7 cellular contexts compared by ENCODE assay signal in the genomic region with DNA sequence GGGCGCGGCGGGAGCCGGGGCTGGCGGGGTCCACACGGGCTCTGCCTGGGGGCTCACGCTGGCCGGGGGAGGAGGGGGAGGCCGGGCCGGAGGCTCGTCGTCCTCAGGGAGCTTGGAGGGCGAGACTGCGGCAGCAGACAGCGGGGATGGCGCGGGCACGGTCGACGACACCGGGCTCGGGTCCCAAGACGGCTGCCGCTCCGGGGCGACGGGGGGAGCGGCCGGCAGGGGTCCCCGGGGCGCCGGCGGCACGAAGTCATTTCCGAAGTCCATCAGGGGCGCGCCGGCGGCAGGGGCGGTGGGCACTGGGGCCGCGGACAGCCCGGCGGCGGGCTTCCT. TPM values are rescaled to one million over a fixed set of nuclear protein-coding genes. Genes with fewer than 3 reads are reported as not detected.
A peak's percentile ranks its signal among the peaks of the same experiment; 100 is the strongest.
DNase-seq lines count a peak whose midpoint lies in the region; ATAC-seq and TF ChIP-seq lines count a peak whose summit lies in the region.

No MANE protein-coding gene starts in this region.

- H3K27me3 ChIP-seq in Loucy (ENCODE audit: insufficient read depth, low read length, poor library complexity, severe bottlenecking) (no peaks in the 10 kb centered on the region), duodenal mucosa (ENCODE audit: control insufficient read depth in 1 of 2, insufficient read depth in 2 of 2, low read length in 2 of 2) (no peaks in the 10 kb centered on the region)

- H3K27ac Mint-ChIP-seq in nephron progenitor cell: peak overlapping the region; percentile 99

- no peaks in the 10 kb centered on the region for H3K9me2 ChIP-seq in Loucy (replicated peaks; ENCODE audit: low read depth, low read length)

- peaks cover 59% of the 10 kb centered on the region for H3K4me1 Mint-ChIP-seq in nephron progenitor cell

- no peaks in the 10 kb centered on the region for H3K9me3 Mint-ChIP-seq in nephron progenitor cell

- no peaks in the 10 kb centered on the region for H3K27me3 Mint-ChIP-seq in nephron progenitor cell (ENCODE audit: low read depth, poor library complexity)

- no peak for DNase-seq in nephron progenitor cell
- DNase-seq in ureter (ENCODE audit: low spot score): no peak
- no peak for DNase-seq in CD1c-positive myeloid dendritic cell (ENCODE audit: extremely low spot score)

- TF ChIP-seq CTCF in Loucy (conservative IDR thresholded peaks at IDR 0.05; ENCODE audit: low read length) (no peak), nephron progenitor cell (IDR thresholded peaks at IDR 0.05) (no peak)

- peak overlapping the region; percentile 43 for H3K4me2 ChIP-seq in Loucy (ENCODE audit: low read depth, low read length, poor library complexity, severe bottlenecking)

- H3K9ac ChIP-seq in Loucy (ENCODE audit: low read depth, low read length, poor library complexity, severe bottlenecking): peak overlapping the region; percentile 97
- H3K9ac ChIP-seq in duodenal mucosa (ENCODE audit: low read depth in 1 of 2, low read length in 2 of 2): peak overlapping the region; percentile 84 to 92

- H3K27ac ChIP-seq in duodenal mucosa (ENCODE audit: low read depth, low read length): peak overlapping the region; percentile 95

- ATAC-seq in GM19397 (IDR thresholded peaks at IDR 0.05; ENCODE audit: unreplicated experiment) (peak; percentile 0), GM19328 (IDR thresholded peaks at IDR 0.05; ENCODE audit: unreplicated experiment) (no peak)

- peak overlapping the region; percentile 90 for H3K4me3 ChIP-seq in Loucy (ENCODE audit: low read length, poor library complexity, severe bottlenecking)
- H3K4me3 ChIP-seq in duodenal mucosa (ENCODE audit: low read depth in 1 of 2, low read length in 2 of 2): peak overlapping the region; percentile 89 to 90

- no peaks in the 10 kb centered on the region; the same call in 1 of the 2 replicates for H3F3A ChIP-seq in Loucy (ENCODE audit: low read depth)

- H3K79me2 ChIP-seq in Loucy (ENCODE audit: insufficient read depth, low read length): peaks cover 68% of the 10 kb centered on the region

- no peaks in the 10 kb centered on the region for H3K36me3 ChIP-seq in Loucy (ENCODE audit: insufficient read depth, low read length)
- no peaks in the 10 kb centered on the region for H3K36me3 ChIP-seq in duodenal mucosa (ENCODE audit: control insufficient read depth in 1 of 2, insufficient read depth in 2 of 2, low read length in 2 of 2)

- peaks cover 6% of the 10 kb centered on the region for H3K36me3 Mint-ChIP-seq in nephron progenitor cell (ENCODE audit: low read depth)

- H3K4me1 ChIP-seq in Loucy (ENCODE audit: insufficient read depth, low read length, poor library complexity, severe bottlenecking) (peaks cover 44% of the 10 kb centered on the region), duodenal mucosa (ENCODE audit: control insufficient read depth in 1 of 2, insufficient read depth in 2 of 2, low read length in 2 of 2) (peaks cover 24 to 36% of the 10 kb centered on the region in 2 donors)

- peaks cover 38% of the 10 kb centered on the region for H4K20me1 ChIP-seq in Loucy (ENCODE audit: insufficient read depth, low read length, poor library complexity, severe bottlenecking)

- H3K9me3 ChIP-seq in Loucy (ENCODE audit: insufficient read depth, low read depth, low read length): no peaks in the 10 kb centered on the region
- H3K9me3 ChIP-seq in duodenal mucosa (ENCODE audit: control insufficient read depth in 1 of 2, low read length in 2 of 2): no peaks in the 10 kb centered on the region

- H3K4me3 Mint-ChIP-seq in nephron progenitor cell: peak overlapping the region; percentile 100

- H2AFZ ChIP-seq in Loucy (ENCODE audit: low read length): peak overlapping the region; percentile 48; the same call in 1 of the 2 replicates

RNA-seq across cellular contexts. Expression of a gene that starts 0.5 kb away (rescaled TPM):
- total RNA-seq in ureter: 337 TPM
